1 cellular context compared by ENCODE assay signal in the genomic region with DNA sequence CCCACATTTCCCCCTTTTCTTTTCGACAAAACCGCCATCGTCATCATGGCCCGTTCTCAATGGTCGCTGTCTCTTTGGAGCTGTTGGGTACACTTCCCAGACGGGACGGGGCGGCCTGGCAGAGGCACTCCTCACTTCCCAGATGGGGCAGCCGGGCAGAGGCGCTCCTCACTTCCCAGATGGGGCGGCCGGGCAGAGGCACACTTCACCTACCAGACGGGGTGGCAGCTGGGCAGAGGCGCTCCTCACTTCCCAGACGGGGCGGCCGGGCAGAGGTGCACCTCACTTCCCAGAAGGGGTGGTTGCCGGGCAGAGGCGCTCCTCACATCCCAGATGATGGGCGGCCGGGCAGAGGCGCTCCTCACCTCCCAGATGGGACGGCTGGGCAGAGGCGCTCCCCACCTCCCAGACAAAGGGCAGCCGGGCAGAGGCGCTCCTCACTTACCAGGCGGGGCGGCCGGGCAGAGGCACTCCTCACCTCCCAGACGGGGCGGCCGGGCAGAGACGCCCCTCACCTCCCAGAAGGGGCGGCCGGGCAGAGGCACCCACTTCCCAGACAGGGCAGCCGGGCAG.
TF ChIP-seq lines count a peak whose summit lies in the region.

No MANE protein-coding gene starts in this region.

TF ChIP-seq in HepG2, 621 proteins besides CTCF, POLR2A, EP300 and RAD21:
- TF ChIP-seq HNRNPL (IDR thresholded peaks at IDR 0.05; ENCODE audit: low read depth, low read length) (0 out of 2 replicates have a peak, but pooled peaks have one; percentile 23), AGO2 (optimal IDR thresholded peaks at IDR 0.05; ENCODE audit: low read depth, low read length) (peak; percentile 20)
